17 cellular contexts compared by ENCODE assay signal in the genomic region with DNA sequence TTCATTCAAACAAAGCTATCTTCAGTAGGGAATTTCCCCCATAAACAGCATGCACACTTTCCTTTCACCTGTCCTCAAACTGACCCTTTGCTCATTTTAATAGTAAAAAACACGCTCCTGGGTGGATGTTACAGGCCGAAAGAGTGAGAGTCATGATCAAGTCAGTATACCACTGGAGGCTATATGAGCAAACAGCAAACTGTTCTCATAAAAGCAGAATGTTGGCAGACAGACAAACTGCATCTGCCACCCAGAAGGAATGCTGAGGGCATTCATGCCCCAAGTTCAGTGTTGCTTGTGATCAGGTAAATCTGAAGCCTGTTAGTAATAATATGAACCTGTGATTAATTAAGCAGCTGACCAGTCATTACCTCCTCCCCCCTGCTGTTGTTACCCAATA.
DNase-seq lines count a peak whose midpoint lies in the region; ATAC-seq and TF ChIP-seq lines count a peak whose summit lies in the region.
"Had no signal": no experiment of that assay in that cellular context is flagged by ENCODE, and none has a peak within 500 bp of the region (broad histone marks: within the 10 kb centered on the region; RNA-seq: fewer than 3 reads in every experiment).

No MANE protein-coding gene starts in this region.

- no peak for TF ChIP-seq CTCF in activated CD8-positive, alpha-beta T cell treated with anti-CD3 and anti-CD28 coated beads for 36 hours (IDR thresholded peaks at IDR 0.05)

- POLR2A ChIA-PET in activated CD8-positive, alpha-beta T cell treated with anti-CD3 and anti-CD28 coated beads for 36 hours (lab: Charles Lee) = no interaction called here

- CTCF ChIA-PET in activated CD8-positive, alpha-beta T cell treated with anti-CD3 and anti-CD28 coated beads for 36 hours (lab: Charles Lee) = no interaction called here

- H3K36me3 Mint-ChIP-seq in activated T-cell treated with anti-CD3 and anti-CD28 coated beads, Interleukin-2, amount 50 U/mL, for 4 hours (ENCODE audit: insufficient read depth) = no peaks in the 10 kb centered on the region
- no peaks in the 10 kb centered on the region for H3K36me3 Mint-ChIP-seq in activated CD8-positive, alpha-beta T cell treated with anti-CD3 and anti-CD28 coated beads for 36 hours (ENCODE audit: low read depth)
- H3K36me3 Mint-ChIP-seq: CD14-positive monocyte; CD8-positive, alpha-beta T cell had no signal

- H3K9me3 Mint-ChIP-seq in activated T-cell treated with anti-CD3 and anti-CD28 coated beads, Interleukin-2, amount 50 U/mL, for 4 hours = peaks cover 3% of the 10 kb centered on the region
- peaks cover 3% of the 10 kb centered on the region for H3K9me3 Mint-ChIP-seq in activated CD8-positive, alpha-beta T cell treated with anti-CD3 and anti-CD28 coated beads for 36 hours
- H3K9me3 Mint-ChIP-seq: HFFc6 had no signal

- H3K27ac ChIP-seq in epithelial cell of prostate = no peak overlapping the region
- H3K27ac ChIP-seq: A549 had no signal

- H3K4me1 Mint-ChIP-seq in activated T-cell treated with anti-CD3 and anti-CD28 coated beads, Interleukin-2, amount 50 U/mL, for 4 hours (ENCODE audit: low read depth) = no peaks in the 10 kb centered on the region
- no peaks in the 10 kb centered on the region for H3K4me1 Mint-ChIP-seq in activated CD8-positive, alpha-beta T cell treated with anti-CD3 and anti-CD28 coated beads for 36 hours (ENCODE audit: low read depth)
- H3K4me1 Mint-ChIP-seq: CD14-positive monocyte had no signal

- no peak for ATAC-seq in activated T-cell treated with anti-CD3 and anti-CD28 coated beads, Interleukin-2, amount 50 U/mL, for 4 hours
- no peak for ATAC-seq in activated CD8-positive, alpha-beta T cell treated with anti-CD3 and anti-CD28 coated beads for 36 hours
- ATAC-seq: A549; CD8-positive, alpha-beta T cell had no signal

- no peak overlapping the region for H3K27ac Mint-ChIP-seq in activated CD8-positive, alpha-beta T cell treated with anti-CD3 and anti-CD28 coated beads for 36 hours
- H3K27ac Mint-ChIP-seq: CD14-positive monocyte; CD8-positive, alpha-beta T cell; HFFc6 had no signal

- intact Hi-C loops in activated CD8-positive, alpha-beta T cell treated with anti-CD3 and anti-CD28 coated beads for 36 hours (cut with micrococcal nuclease) = no loop called here

- H3K27me3 Mint-ChIP-seq in activated T-cell treated with anti-CD3 and anti-CD28 coated beads, Interleukin-2, amount 50 U/mL, for 4 hours (ENCODE audit: low read depth) = no peaks in the 10 kb centered on the region
- H3K27me3 Mint-ChIP-seq in activated CD8-positive, alpha-beta T cell treated with anti-CD3 and anti-CD28 coated beads for 36 hours = no peaks in the 10 kb centered on the region

- H3K4me3 Mint-ChIP-seq in activated T-cell treated with anti-CD3 and anti-CD28 coated beads, Interleukin-2, amount 50 U/mL, for 4 hours = no peak overlapping the region
- H3K4me3 Mint-ChIP-seq in activated CD8-positive, alpha-beta T cell treated with anti-CD3 and anti-CD28 coated beads for 36 hours = no peak overlapping the region
- H3K4me3 Mint-ChIP-seq: CD14-positive monocyte; CD8-positive, alpha-beta T cell; HFFc6 had no signal

- DNase-seq in M059J (ENCODE audit: low read depth) = peak; percentile 71
- DNase-seq in T1000 (lab: John Stamatoyannopoulos, UW) = peak; percentile 23
- peak; percentile 83 for DNase-seq in epithelial cell of prostate (ENCODE audit: low read depth, low spot score)
- peak; percentile 71 for DNase-seq in renal cortical epithelial cell (ENCODE audit: low read depth)
- no peak for DNase-seq in activated CD8-positive, alpha-beta memory T cell treated with anti-CD3 and anti-CD28 coated beads for 24 hours
- DNase-seq in activated T-cell treated with anti-CD3 and anti-CD28 coated beads, Interleukin-2, amount 50 U/mL, for 4 hours = no peak
- DNase-seq in activated CD8-positive, alpha-beta T cell treated with anti-CD3 and anti-CD28 coated beads for 36 hours = no peak
- no peak for DNase-seq in NCI-H510A treated with DMSO at 0.1 percent for 48 hours (lab: John Stamatoyannopoulos, UW)
- DNase-seq: BE2C; CD8-positive, alpha-beta T cell; COR-L47; DND-41; GF-D8; HCEC 1CT; HFFc6 had no signal

Comparison
In these comparisons a context has a peak if more than half of its experiments do, and no peak if none do; other contexts are left out.
1. DNase-seq: peak in M059J (single experiment), T1000 (single experiment), epithelial cell of prostate (single experiment) and renal cortical epithelial cell (single experiment); none in activated CD8-positive, alpha-beta memory T cell treated with anti-CD3 and anti-CD28 coated beads for 24 hours (single experiment), activated T-cell treated with anti-CD3 and anti-CD28 coated beads, Interleukin-2, amount 50 U/mL, for 4 hours (single experiment), activated CD8-positive, alpha-beta T cell treated with anti-CD3 and anti-CD28 coated beads for 36 hours (single experiment) and NCI-H510A treated with DMSO at 0.1 percent for 48 hours (single experiment).